In the genomic region with DNA sequence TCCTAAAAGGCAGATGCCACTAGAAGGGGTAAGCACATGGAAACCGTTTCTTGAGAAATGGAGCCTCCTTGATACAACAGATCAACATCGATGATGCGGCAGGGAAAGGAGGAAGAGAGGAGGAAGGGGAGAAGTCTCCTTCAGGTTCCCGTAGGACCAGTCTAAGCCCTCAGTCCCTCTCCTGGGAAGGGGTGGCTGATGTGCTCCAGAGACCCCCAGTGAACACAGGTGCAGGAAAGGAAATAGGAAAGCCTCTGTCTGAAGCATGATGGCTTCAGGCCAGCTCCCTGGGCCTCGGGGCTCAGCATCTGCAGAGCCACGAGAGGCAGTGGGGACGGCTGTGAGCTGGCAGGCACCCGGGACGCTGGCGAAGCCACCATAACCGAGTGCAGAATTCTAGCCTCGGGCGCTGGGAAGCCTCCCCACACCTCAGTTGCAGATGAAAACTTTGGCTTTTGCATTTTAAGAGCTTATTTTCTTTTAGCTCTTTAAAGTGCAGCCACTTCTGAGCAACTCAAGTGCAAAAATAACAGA, we compare ENCODE assay signal across 18 cellular contexts. TPM values are rescaled to one million over a fixed set of nuclear protein-coding genes. Genes with fewer than 3 reads are reported as not detected.
A peak's percentile ranks its signal among the peaks of the same experiment; 100 is the strongest.
DNase-seq lines count a peak whose midpoint lies in the region; ATAC-seq, FAIRE-seq and TF ChIP-seq lines count a peak whose summit lies in the region.
"Had no signal": no experiment of that assay in that cellular context is flagged by ENCODE, and none has a peak within 500 bp of the region (broad histone marks: within the 10 kb centered on the region; RNA-seq: fewer than 3 reads in every experiment).

No MANE protein-coding gene starts in this region.

- H3K27me3 Mint-ChIP-seq in glutamatergic neuron (ENCODE audit: unreplicated experiment): peaks cover 5% of the 10 kb centered on the region

- FAIRE-seq in kidney (lab: Jason Lieb, UNC): no peak
- FAIRE-seq: A549, GM12878, H54 had no signal

- ATAC-seq in activated CD4-positive, CD25-positive, alpha-beta regulatory T cell treated with anti-CD3 and anti-CD28 coated beads, Interleukin-2, amount 50 U/mL, for 24 hours: no peak
- ATAC-seq in GM19351 (IDR thresholded peaks at IDR 0.05; ENCODE audit: unreplicated experiment): no peak
- ATAC-seq: A549, GM12878 had no signal

- H3K27ac Mint-ChIP-seq in glutamatergic neuron (ENCODE audit: unreplicated experiment): no peak overlapping the region
- H3K27ac Mint-ChIP-seq: CD8-positive, alpha-beta memory T cell; IgD-negative memory B cell had no signal

- H3K27me3 ChIP-seq in sigmoid colon: no peaks in the 10 kb centered on the region

- no peak for TF ChIP-seq CTCF in coronary artery (IDR thresholded peaks at IDR 0.05)
- TF ChIP-seq CTCF in kidney (IDR thresholded peaks at IDR 0.05; ENCODE audit: borderline replicate concordance, extremely low read depth, insufficient read depth): no peak
- TF ChIP-seq CTCF in glutamatergic neuron (IDR thresholded peaks at IDR 0.05; ENCODE audit: partially characterized antibody, unreplicated experiment): no peak
- TF ChIP-seq CTCF in sigmoid colon (IDR thresholded peaks at IDR 0.05): no peak

- H3K4me3 ChIP-seq in coronary artery (no peak overlapping the region), kidney (ENCODE audit: low read length in 2 of 2) (no peak overlapping the region), sigmoid colon (no peak overlapping the region)
- H3K4me3 ChIP-seq: A549, GM12878 had no signal

- no peak overlapping the region for H3K9ac ChIP-seq in kidney (ENCODE audit: low read length in 2 of 2)

- TF ChIP-seq EP300 in sigmoid colon (IDR thresholded peaks at IDR 0.05): no peak

- no peak overlapping the region for H3K27ac ChIP-seq in coronary artery
- H3K27ac ChIP-seq in kidney (ENCODE audit: low read depth in 2 of 2, low read length in 2 of 2): no peak overlapping the region
- no peak overlapping the region for H3K27ac ChIP-seq in sigmoid colon
- H3K27ac ChIP-seq: A549 had no signal

- intact Hi-C loops in kidney (cut with DNase I): no loop called here
- intact Hi-C loops in sigmoid colon (cut with DNase I): no loop called here

- H3K4me1 ChIP-seq in kidney (ENCODE audit: control insufficient read depth in 1 of 2, insufficient read depth in 1 of 2, low read depth in 1 of 2, low read length in 2 of 2) (no peaks in the 10 kb centered on the region), sigmoid colon (no peaks in the 10 kb centered on the region)
- H3K4me1 ChIP-seq: A549, BE2C had no signal

- H3K9me3 Mint-ChIP-seq in glutamatergic neuron (ENCODE audit: unreplicated experiment): peaks cover 2% of the 10 kb centered on the region
- H3K9me3 Mint-ChIP-seq: CD8-positive, alpha-beta memory T cell had no signal

- H3K4me3 Mint-ChIP-seq in glutamatergic neuron (ENCODE audit: unreplicated experiment): no peak overlapping the region
- H3K4me3 Mint-ChIP-seq: CD8-positive, alpha-beta memory T cell; IgD-negative memory B cell had no signal

- no peaks in the 10 kb centered on the region for H3K36me3 ChIP-seq in kidney (ENCODE audit: control insufficient read depth in 1 of 2, insufficient read depth in 2 of 2, low read length in 2 of 2)
- no peaks in the 10 kb centered on the region for H3K36me3 ChIP-seq in sigmoid colon
- H3K36me3 ChIP-seq: BE2C had no signal

- DNase-seq in DMS79 treated with DMSO at 0.1 percent for 48 hours (lab: John Stamatoyannopoulos, UW) (peak; percentile 55), coronary artery (ENCODE audit: low spot score) (peak; percentile 22), kidney (peak; percentile 54), glutamatergic neuron (no peak), sigmoid colon (no peak)
- DNase-seq: BE2C; Caco-2; CD8-positive, alpha-beta memory T cell; KG1 had no signal

- H3K4me1 Mint-ChIP-seq in glutamatergic neuron (ENCODE audit: low read depth, unreplicated experiment): no peaks in the 10 kb centered on the region
- H3K4me1 Mint-ChIP-seq: CD8-positive, alpha-beta memory T cell had no signal

- WGBS in sigmoid colon, 2 donors: 79 to 84% methylated on average over 13 of the region's 13 CpGs

- H3K36me3 Mint-ChIP-seq in glutamatergic neuron (ENCODE audit: unreplicated experiment): peaks cover 6% of the 10 kb centered on the region
- H3K36me3 Mint-ChIP-seq: CD8-positive, alpha-beta memory T cell; IgD-negative memory B cell had no signal

- H3K9me3 ChIP-seq in kidney (ENCODE audit: control insufficient read depth in 1 of 2, low read length in 2 of 2): peaks cover 0 to 4% of the 10 kb centered on the region in 2 donors
- peaks cover 0 to 1% (median 0%) of the 10 kb centered on the region in 4 donors for H3K9me3 ChIP-seq in sigmoid colon
- H3K9me3 ChIP-seq: A549, BE2C, Caco-2 had no signal

- TF ChIP-seq POLR2A in sigmoid colon (IDR thresholded peaks at IDR 0.05): no peak

RNA-seq across cellular contexts. Expression of gene SPATA19, which starts 1.8 kb away (rescaled TPM):
- not detected for total RNA-seq in kidney
- polyA plus RNA-seq in kidney (ENCODE audit: insufficient read depth, low read depth, low replicate concordance): not detected
- not detected for total RNA-seq in glutamatergic neuron (ENCODE audit: unreplicated experiment)
- not detected for total RNA-seq in sigmoid colon
- not detected for polyA plus RNA-seq in sigmoid colon
- total RNA-seq: Caco-2; CD8-positive, alpha-beta memory T cell; Daoy; GM12878; HT1080 had no signal
- polyA plus RNA-seq: A549; AG04450; CD8-positive, alpha-beta memory T cell; GM12878; IgD-negative memory B cell had no signal

Comparison
In these comparisons a context has a peak if more than half of its experiments do, and no peak if none do; other contexts are left out.
1. DNase-seq: peak in DMS79 treated with DMSO at 0.1 percent for 48 hours (single experiment), coronary artery (single experiment) and kidney (single experiment); none in glutamatergic neuron (single experiment) and sigmoid colon (single experiment).